In genomic region chr6:107740496-107741190, GRCh38 we compare ENCODE assay signal across 9 cellular contexts.
DNase-seq lines count a peak whose midpoint lies in the region; ATAC-seq, FAIRE-seq and TF ChIP-seq lines count a peak whose summit lies in the region.
"Had no signal": no experiment of that assay in that cellular context is flagged by ENCODE, and none has a peak within 500 bp of the region (broad histone marks: within the 10 kb centered on the region; RNA-seq: fewer than 3 reads in every experiment).

No MANE protein-coding gene starts in this region.

- H3K27ac ChIP-seq in small intestine (ENCODE audit: low read depth in 1 of 2, low read length in 1 of 2) = peak overlapping the region; percentile 28 to 74
- no peak overlapping the region for H3K27ac ChIP-seq in testis
- H3K27ac ChIP-seq: epithelial cell of prostate, lower lobe of right lung had no signal

- H3K4me3 ChIP-seq in small intestine (ENCODE audit: low read depth in 1 of 2, low read length in 2 of 2) = no peak overlapping the region
- no peak overlapping the region for H3K4me3 ChIP-seq in testis
- H3K4me3 ChIP-seq: lower lobe of right lung had no signal

- TF ChIP-seq POLR2A in GM18505 (IDR thresholded peaks at IDR 0.05; ENCODE audit: borderline replicate concordance, extremely low read depth, insufficient read depth, insufficient read length) (no peak), testis (IDR thresholded peaks at IDR 0.05) (no peak)

- H3K27me3 ChIP-seq in small intestine (ENCODE audit: control insufficient read depth in 2 of 2, insufficient read depth in 2 of 2, low read length in 2 of 2) = no peaks in the 10 kb centered on the region
- no peaks in the 10 kb centered on the region for H3K27me3 ChIP-seq in testis

- H3K9me3 Mint-ChIP-seq in HFFc6 = no peaks in the 10 kb centered on the region
- no peaks in the 10 kb centered on the region for H3K9me3 Mint-ChIP-seq in activated T-helper 17 cell treated with anti-CD3 and anti-CD28 coated beads, Interleukin-2, amount 50 U/mL, for 72 hours

- no peaks in the 10 kb centered on the region for H3K36me3 Mint-ChIP-seq in HFFc6 (ENCODE audit: low read depth)
- peaks cover 13% of the 10 kb centered on the region for H3K36me3 Mint-ChIP-seq in activated T-helper 17 cell treated with anti-CD3 and anti-CD28 coated beads, Interleukin-2, amount 50 U/mL, for 72 hours (ENCODE audit: low read depth)

- intact Hi-C loops in head of caudate nucleus (cut with DNase I) = no loop called here
- intact Hi-C loops in testis (cut with DNase I; ENCODE audit: low total_unique reads) = no loop called here

- ATAC-seq in GM18505 (IDR thresholded peaks at IDR 0.05; ENCODE audit: unreplicated experiment) = peak; percentile 69
- ATAC-seq in activated T-helper 17 cell treated with anti-CD3 and anti-CD28 coated beads, Interleukin-2, amount 50 U/mL, for 72 hours (replicated peaks) = peak; percentile 72
- ATAC-seq: lower lobe of right lung had no signal

- H3K27me3 Mint-ChIP-seq in HFFc6 (ENCODE audit: insufficient read depth) = peaks cover 23% of the 10 kb centered on the region
- no peaks in the 10 kb centered on the region for H3K27me3 Mint-ChIP-seq in activated T-helper 17 cell treated with anti-CD3 and anti-CD28 coated beads, Interleukin-2, amount 50 U/mL, for 72 hours

- H3K9me3 ChIP-seq in small intestine (ENCODE audit: control insufficient read depth, low read depth) (no peaks in the 10 kb centered on the region), testis (no peaks in the 10 kb centered on the region)
- H3K9me3 ChIP-seq: lower lobe of right lung had no signal

- H3K36me3 ChIP-seq in small intestine (ENCODE audit: control insufficient read depth in 2 of 2, insufficient read depth in 2 of 2, low read length in 2 of 2) = no peaks in the 10 kb centered on the region
- no peaks in the 10 kb centered on the region for H3K36me3 ChIP-seq in testis (ENCODE audit: low read depth, missing control alignments)
- H3K36me3 ChIP-seq: lower lobe of right lung had no signal

- 0 out of 2 replicates have a peak, but pooled peaks cover 5% of the 10 kb centered on the region for H3K4me1 Mint-ChIP-seq in HFFc6 (ENCODE audit: low read depth)
- H3K4me1 Mint-ChIP-seq in activated T-helper 17 cell treated with anti-CD3 and anti-CD28 coated beads, Interleukin-2, amount 50 U/mL, for 72 hours = peaks cover 56% of the 10 kb centered on the region

- peaks cover 0 to 6% of the 10 kb centered on the region in 2 donors for H3K4me1 ChIP-seq in small intestine (ENCODE audit: control insufficient read depth in 2 of 2, insufficient read depth in 1 of 2, low read depth in 1 of 2, low read length in 1 of 2)
- H3K4me1 ChIP-seq in testis = no peaks in the 10 kb centered on the region
- H3K4me1 ChIP-seq: lower lobe of right lung had no signal

- FAIRE-seq in small intestine (lab: Jason Lieb, UNC) = no peak

- TF ChIP-seq CTCF in HFFc6 (IDR thresholded peaks at IDR 0.05) (no peak), testis (IDR thresholded peaks at IDR 0.05) (no peak)

- DNase-seq in HFFc6 (no peak), small intestine (peak; percentile 82), NCI-H2196 treated with DMSO at 0.1 percent for 48 hours (lab: John Stamatoyannopoulos, UW; ENCODE audit: unreplicated experiment) (no peak), head of caudate nucleus (no peak), testis (no peak)
- DNase-seq: lower lobe of right lung had no signal

- no peak overlapping the region for H3K27ac Mint-ChIP-seq in HFFc6
- peak overlapping the region; percentile 89 for H3K27ac Mint-ChIP-seq in activated T-helper 17 cell treated with anti-CD3 and anti-CD28 coated beads, Interleukin-2, amount 50 U/mL, for 72 hours

- peak overlapping the region; percentile 70 for H3K4me3 Mint-ChIP-seq in HFFc6
- H3K4me3 Mint-ChIP-seq in activated T-helper 17 cell treated with anti-CD3 and anti-CD28 coated beads, Interleukin-2, amount 50 U/mL, for 72 hours = peak overlapping the region; percentile 89

- WGBS in small intestine, 3 donors = 35 to 56% (median 38%) methylated on average over 9 of the region's 9 CpGs
- WGBS in testis, 2 donors = 80 to 84% methylated on average over 9 of the region's 9 CpGs

Comparison
In these comparisons a context has a peak if more than half of its experiments do, and no peak if none do; other contexts are left out.
1. H3K27ac ChIP-seq: peak in small intestine (2 of 2); none in testis (0 of 2).